Comparison of ENCODE assay signal across 12 cellular contexts in the genomic region with DNA sequence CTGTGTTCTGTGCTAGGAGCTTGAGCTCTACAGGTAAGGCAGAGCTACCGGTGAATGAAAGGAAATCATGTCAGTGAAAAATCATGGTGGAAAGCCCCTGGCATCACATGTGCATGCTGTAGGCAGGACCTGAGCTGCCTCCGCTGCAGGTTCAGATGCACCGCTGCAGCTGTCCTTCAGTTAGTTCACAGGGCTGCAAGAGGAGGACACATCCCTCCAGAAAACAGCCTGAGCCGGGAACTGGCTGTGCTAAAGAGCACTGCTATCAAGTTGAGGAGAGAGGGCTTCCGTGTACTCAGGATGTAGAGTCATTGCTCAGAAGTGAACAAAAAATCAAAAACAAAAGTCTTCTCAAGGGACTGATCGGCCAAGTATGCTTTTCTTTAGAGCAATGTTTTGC.
DNase-seq lines count a peak whose midpoint lies in the region; ATAC-seq and TF ChIP-seq lines count a peak whose summit lies in the region.
"Had no signal": no experiment of that assay in that cellular context is flagged by ENCODE, and none has a peak within 500 bp of the region (broad histone marks: within the 10 kb centered on the region; RNA-seq: fewer than 3 reads in every experiment).

No MANE protein-coding gene starts in this region.

- CTCF ChIA-PET in activated CD4-positive, alpha-beta T cell treated with anti-CD3 and anti-CD28 coated beads, Interleukin-2, amount 10 ng/mL, durations not matched to agents 7 days and 5 days (lab: Charles Lee) = interaction anchor here (0.9 to 1.5 kb wide), 4 partner anchors 19 to 138 kb away, joined by 3 read pairs; no protein-coding TSS in a partner anchor

- POLR2A ChIA-PET in activated CD4-positive, alpha-beta T cell treated with anti-CD3 and anti-CD28 coated beads, Interleukin-2, amount 10 ng/mL, durations not matched to agents 7 days and 5 days (lab: Charles Lee) = no interaction called here

- no peak for TF ChIP-seq CTCF in GM12865 (IDR thresholded peaks at IDR 0.05; ENCODE audit: insufficient read depth, low read depth, low read length, missing control alignments)
- no peak for TF ChIP-seq CTCF in glutamatergic neuron (IDR thresholded peaks at IDR 0.05; ENCODE audit: partially characterized antibody, unreplicated experiment)

- H3K27me3 Mint-ChIP-seq in activated CD4-positive, alpha-beta T cell treated with anti-CD3 and anti-CD28 coated beads, Interleukin-2, amount 10 ng/mL, durations not matched to agents 7 days and 5 days = no peaks in the 10 kb centered on the region
- no peaks in the 10 kb centered on the region for H3K27me3 Mint-ChIP-seq in activated naive CD4-positive, alpha-beta T cell treated with anti-CD3 and anti-CD28 coated beads, Interleukin-2, amount 50 U/mL, for 24 hours
- H3K27me3 Mint-ChIP-seq in glutamatergic neuron (ENCODE audit: unreplicated experiment) = peaks cover 2% of the 10 kb centered on the region

- H3K36me3 Mint-ChIP-seq in activated CD4-positive, alpha-beta T cell treated with anti-CD3 and anti-CD28 coated beads, Interleukin-2, amount 10 ng/mL, durations not matched to agents 7 days and 5 days (ENCODE audit: low read depth) = peaks cover 41% of the 10 kb centered on the region
- peaks cover 4% of the 10 kb centered on the region for H3K36me3 Mint-ChIP-seq in activated naive CD4-positive, alpha-beta T cell treated with anti-CD3 and anti-CD28 coated beads, Interleukin-2, amount 50 U/mL, for 24 hours
- H3K36me3 Mint-ChIP-seq in glutamatergic neuron (ENCODE audit: unreplicated experiment) = no peaks in the 10 kb centered on the region

- H3K4me1 Mint-ChIP-seq in activated CD4-positive, alpha-beta T cell treated with anti-CD3 and anti-CD28 coated beads, Interleukin-2, amount 10 ng/mL, durations not matched to agents 7 days and 5 days = peaks cover 71% of the 10 kb centered on the region
- H3K4me1 Mint-ChIP-seq in activated naive CD4-positive, alpha-beta T cell treated with anti-CD3 and anti-CD28 coated beads, Interleukin-2, amount 50 U/mL, for 24 hours = peaks cover 43% of the 10 kb centered on the region
- no peaks in the 10 kb centered on the region for H3K4me1 Mint-ChIP-seq in glutamatergic neuron (ENCODE audit: low read depth, unreplicated experiment)

- peak overlapping the region; percentile 86 for H3K27ac Mint-ChIP-seq in activated CD4-positive, alpha-beta T cell treated with anti-CD3 and anti-CD28 coated beads, Interleukin-2, amount 10 ng/mL, durations not matched to agents 7 days and 5 days
- peak overlapping the region; percentile 74 for H3K27ac Mint-ChIP-seq in activated naive CD4-positive, alpha-beta T cell treated with anti-CD3 and anti-CD28 coated beads, Interleukin-2, amount 50 U/mL, for 24 hours
- no peak overlapping the region for H3K27ac Mint-ChIP-seq in glutamatergic neuron (ENCODE audit: unreplicated experiment)

- H3K4me3 ChIP-seq in GM12865 (ENCODE audit: low read depth, low read length) = no peak overlapping the region
- H3K4me3 ChIP-seq: GM23248 had no signal

- H3K4me3 Mint-ChIP-seq in activated CD4-positive, alpha-beta T cell treated with anti-CD3 and anti-CD28 coated beads, Interleukin-2, amount 10 ng/mL, durations not matched to agents 7 days and 5 days = peak overlapping the region; percentile 57
- peak overlapping the region; percentile 67 for H3K4me3 Mint-ChIP-seq in activated naive CD4-positive, alpha-beta T cell treated with anti-CD3 and anti-CD28 coated beads, Interleukin-2, amount 50 U/mL, for 24 hours
- H3K4me3 Mint-ChIP-seq in glutamatergic neuron (ENCODE audit: unreplicated experiment) = no peak overlapping the region

- H3K9me3 Mint-ChIP-seq in activated CD4-positive, alpha-beta T cell treated with anti-CD3 and anti-CD28 coated beads, Interleukin-2, amount 10 ng/mL, durations not matched to agents 7 days and 5 days = no peaks in the 10 kb centered on the region
- H3K9me3 Mint-ChIP-seq in activated naive CD4-positive, alpha-beta T cell treated with anti-CD3 and anti-CD28 coated beads, Interleukin-2, amount 50 U/mL, for 24 hours = no peaks in the 10 kb centered on the region
- H3K9me3 Mint-ChIP-seq in glutamatergic neuron (ENCODE audit: unreplicated experiment) = no peaks in the 10 kb centered on the region

- peak; percentile 15 for DNase-seq in GM12865 (ENCODE audit: low read depth)
- DNase-seq in activated CD4-positive, alpha-beta T cell treated with anti-CD3 and anti-CD28 coated beads, Interleukin-2, amount 10 ng/mL, durations not matched to agents 7 days and 5 days = peak; percentile 60
- DNase-seq in stimulated activated CD4-positive, alpha-beta T cell treated with anti-CD3 and anti-CD28 coated beads, Interleukin-15, amount 100 ng/mL, for 1 hour (ENCODE audit: low read depth in 1 of 2, low spot score in 1 of 2) = peak; percentile 23 to 42
- DNase-seq in stimulated activated CD8-positive, alpha-beta memory T cell treated with anti-CD3 and anti-CD28 coated beads, Interleukin-4, amount 100 ng/mL, for 48 hours = no peak
- DNase-seq in glutamatergic neuron = no peak
- DNase-seq: AML-193, GM23248, NCI-H1930, NCI-H774 had no signal

- ATAC-seq in HG03571 (IDR thresholded peaks at IDR 0.05; ENCODE audit: unreplicated experiment) = no peak
- ATAC-seq in HG03442 (IDR thresholded peaks at IDR 0.05; ENCODE audit: unreplicated experiment) = no peak

Comparison
In these comparisons a context has a peak if more than half of its experiments do, and no peak if none do; other contexts are left out.
1. DNase-seq: peak in GM12865 (single experiment), activated CD4-positive, alpha-beta T cell treated with anti-CD3 and anti-CD28 coated beads, Interleukin-2, amount 10 ng/mL, durations not matched to agents 7 days and 5 days (single experiment) and stimulated activated CD4-positive, alpha-beta T cell treated with anti-CD3 and anti-CD28 coated beads, Interleukin-15, amount 100 ng/mL, for 1 hour (2 of 2); none in stimulated activated CD8-positive, alpha-beta memory T cell treated with anti-CD3 and anti-CD28 coated beads, Interleukin-4, amount 100 ng/mL, for 48 hours (single experiment) and glutamatergic neuron (single experiment).